1 cellular context compared by ENCODE assay signal in the genomic region with DNA sequence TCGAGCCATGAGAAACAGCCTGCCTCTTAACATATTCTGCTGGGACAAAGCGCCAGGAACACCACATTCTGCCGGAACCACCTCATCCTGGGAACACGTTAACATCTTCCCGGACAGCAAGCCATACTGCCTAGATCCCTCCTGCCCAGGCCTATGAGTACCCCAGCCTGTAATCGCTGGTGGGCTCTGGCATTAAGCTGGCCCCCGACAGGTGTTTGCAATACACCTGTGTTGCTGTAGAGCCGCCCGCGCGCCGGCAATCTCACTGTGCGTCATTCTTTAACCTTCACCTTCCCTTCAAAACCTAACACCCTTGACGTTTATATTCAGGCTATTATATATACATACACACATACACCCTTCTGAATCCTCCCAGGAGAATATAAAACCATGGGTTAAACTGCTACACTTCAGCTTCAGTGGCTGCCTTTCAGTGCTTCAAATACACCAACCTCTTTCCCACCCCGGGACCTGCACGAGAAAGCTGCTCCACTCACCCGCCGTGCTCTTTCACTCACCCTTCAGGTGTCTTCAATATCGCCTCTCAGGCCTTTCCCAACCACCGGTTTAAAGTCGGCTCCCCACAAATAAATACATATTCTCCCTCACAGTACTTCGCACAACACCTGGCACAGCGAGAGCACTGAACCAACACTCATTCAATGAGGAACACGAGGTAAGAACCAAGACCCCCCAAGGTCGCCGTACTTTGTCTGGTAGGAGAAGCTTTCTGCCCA.
TF ChIP-seq lines count a peak whose summit lies in the region.

No MANE protein-coding gene starts in this region.

TF ChIP-seq in HCT116, 20 proteins besides CTCF, POLR2A, EP300 and RAD21 (continued from another document):
- TF ChIP-seq ZNF274 (IDR thresholded peaks at IDR 0.05; ENCODE audit: low read depth, low read length) (no peak), CEBPB (IDR thresholded peaks at IDR 0.05; ENCODE audit: low read depth) (no peak), EGR1 (IDR thresholded peaks at IDR 0.05; ENCODE audit: low read depth) (no peak)
